In genomic region chrX:56788229-56788628, GRCh38 we compare ENCODE assay signal across 9 cellular contexts. TPM values are rescaled to one million over a fixed set of nuclear protein-coding genes. Genes with fewer than 3 reads are reported as not detected.
A peak's percentile ranks its signal among the peaks of the same experiment; 100 is the strongest.
DNase-seq lines count a peak whose midpoint lies in the region; ATAC-seq and TF ChIP-seq lines count a peak whose summit lies in the region.
"Had no signal": no experiment of that assay in that cellular context is flagged by ENCODE, and none has a peak within 500 bp of the region (broad histone marks: within the 10 kb centered on the region; RNA-seq: fewer than 3 reads in every experiment).

No MANE protein-coding gene starts in this region.

- H3K27me3 ChIP-seq in skeletal muscle tissue (ENCODE audit: control insufficient read depth in 3 of 3, insufficient read depth in 3 of 3, low read length in 3 of 3) (no peaks in the 10 kb centered on the region), colonic mucosa (no peaks in the 10 kb centered on the region)
- H3K27me3 ChIP-seq: ascending aorta had no signal

- peak; percentile 27 for ATAC-seq in GM18909 (IDR thresholded peaks at IDR 0.05; ENCODE audit: poor library complexity, unreplicated experiment)
- no peak for ATAC-seq in GM18498 (IDR thresholded peaks at IDR 0.05; ENCODE audit: unreplicated experiment)

- TF ChIP-seq CTCF in NB4 (IDR thresholded peaks at IDR 0.05; ENCODE audit: low read depth, low read length) (peak; percentile 10), fibroblast of the aortic adventitia (IDR thresholded peaks at IDR 0.05; ENCODE audit: insufficient read depth, low read length) (peak; percentile 17), colonic mucosa (IDR thresholded peaks at IDR 0.05) (no peak)

- peak overlapping the region; percentile 82 for H3K27ac ChIP-seq in skeletal muscle tissue (ENCODE audit: low read depth, low read length)
- H3K27ac ChIP-seq in colonic mucosa = no peak overlapping the region

- peak overlapping the region in 2 of 3 donors; percentile 72 to 86 for H3K9ac ChIP-seq in skeletal muscle tissue (ENCODE audit: low read depth in 1 of 3, low read length in 3 of 3)
- H3K9ac ChIP-seq in colonic mucosa (ENCODE audit: low read depth in 2 of 2, low read length in 2 of 2) = no peak overlapping the region

- DNase-seq in NB4 (ENCODE audit: low read depth) = peak; percentile 69
- peak; percentile 80 for DNase-seq in fibroblast of the aortic adventitia (ENCODE audit: low read depth)
- no peak for DNase-seq in NCI-H2227 (lab: John Stamatoyannopoulos, UW; ENCODE audit: unreplicated experiment)
- no peak for DNase-seq in colonic mucosa

- H3K4me1 ChIP-seq in skeletal muscle tissue (ENCODE audit: control insufficient read depth in 3 of 3, insufficient read depth in 3 of 3, low read length in 3 of 3) = peaks cover 7 to 28% (median 12%) of the 10 kb centered on the region in 3 donors
- no peaks in the 10 kb centered on the region for H3K4me1 ChIP-seq in colonic mucosa
- H3K4me1 ChIP-seq: ascending aorta had no signal

- peak overlapping the region; percentile 38 for H3K4me3 ChIP-seq in NB4 (ENCODE audit: low read depth, low read length)
- H3K4me3 ChIP-seq in fibroblast of the aortic adventitia (ENCODE audit: low read depth, low read length) = peak overlapping the region; percentile 39
- peak overlapping the region in 2 of 3 donors; percentile 66 to 75 for H3K4me3 ChIP-seq in skeletal muscle tissue (ENCODE audit: low read length in 3 of 3)
- no peak overlapping the region for H3K4me3 ChIP-seq in colonic mucosa
- H3K4me3 ChIP-seq: smooth muscle cell had no signal

- H3K9me3 ChIP-seq in skeletal muscle tissue (ENCODE audit: control insufficient read depth in 3 of 3, low read length in 3 of 3) = no peaks in the 10 kb centered on the region
- no peaks in the 10 kb centered on the region for H3K9me3 ChIP-seq in colonic mucosa
- H3K9me3 ChIP-seq: ascending aorta had no signal

- no peaks in the 10 kb centered on the region for H3K36me3 ChIP-seq in skeletal muscle tissue (ENCODE audit: control insufficient read depth in 3 of 3, insufficient read depth in 3 of 3, low read length in 3 of 3)
- H3K36me3 ChIP-seq in colonic mucosa = no peaks in the 10 kb centered on the region
- H3K36me3 ChIP-seq: ascending aorta had no signal

- TF ChIP-seq POLR2A in NB4 (IDR thresholded peaks at IDR 0.05; ENCODE audit: extremely low read depth, insufficient read length) = no peak

- intact Hi-C loops in colonic mucosa (cut with DNase I) = no loop called here

RNA-seq across cellular contexts. Expression of gene NBDY, which starts 59.2 kb away (rescaled TPM):
- total RNA-seq in fibroblast of the aortic adventitia (ENCODE audit: low replicate concordance) (7.6 and 11.9 TPM in 2 replicates), skeletal muscle tissue (3.7 TPM), colonic mucosa (10 to 100 TPM; 17.6 to 23.3 TPM)

Comparison
In these comparisons a context has a peak if more than half of its experiments do, and no peak if none do; other contexts are left out.
1. DNase-seq: peak in NB4 (single experiment) and fibroblast of the aortic adventitia (single experiment); none in NCI-H2227 (single experiment) and colonic mucosa (single experiment).
2. H3K9ac ChIP-seq: peak in skeletal muscle tissue (2 of 3); none in colonic mucosa (0 of 2).